ENCODE assay signal across 29 cellular contexts in genomic region chr17:73960469-73960868, GRCh38.
"Had no signal": no experiment of that assay in that cellular context is flagged by ENCODE, and none has a peak within 500 bp of the region (broad histone marks: within the 10 kb centered on the region; RNA-seq: fewer than 3 reads in every experiment).

No MANE protein-coding gene starts in this region.

- DNase-seq: activated B cell treated with CpG ODN at 0.5 μM for 24 hours; activated CD4-positive, alpha-beta T cell treated with anti-CD3 and anti-CD28 coated beads for 48 hours; activated CD4-positive, alpha-beta T cell treated with anti-CD3 and anti-CD28 coated beads, Interleukin-2, amount 50 U/mL, for 1 hour; activated CD4-positive, alpha-beta T cell treated with anti-CD3 and anti-CD28 coated beads, Interleukin-2, amount 50 U/mL, for 48 hours; activated CD8-positive, alpha-beta memory T cell treated with anti-CD3 and anti-CD28 coated beads for 24 hours; activated CD8-positive, alpha-beta T cell treated with anti-CD3 and anti-CD28 coated beads for 36 hours; activated effector memory CD4-positive, alpha-beta T cell treated with Interleukin-2 at 50 U/mL for 16 hours; activated naive CD4-positive, alpha-beta T cell treated with anti-CD3 and anti-CD28 coated beads for 36 hours; activated naive CD8-positive, alpha-beta T cell treated with anti-CD3 and anti-CD28 coated beads for 36 hours; activated naive CD8-positive, alpha-beta T cell treated with anti-CD3 and anti-CD28 coated beads, Interleukin-2, amount 50 U/mL, for 24 hours; activated T-cell treated with anti-CD3 and anti-CD28 coated beads, Interleukin-2, amount 50 U/mL, for 4 hours; adrenal gland; amygdala; aorta; body of pancreas; caudate nucleus; effector CD8-positive, alpha-beta T cell; foreskin fibroblast; T-helper 1 cell; T-helper 17 cell; T1000; WERI-Rb-1 had no signal

- FAIRE-seq: colon, frontal cortex had no signal

- H3K4me1 ChIP-seq: adrenal gland, body of pancreas had no signal

- H3K27me3 Mint-ChIP-seq: activated CD8-positive, alpha-beta T cell treated with anti-CD3 and anti-CD28 coated beads for 36 hours; activated naive CD4-positive, alpha-beta T cell treated with anti-CD3 and anti-CD28 coated beads, Interleukin-2, amount 50 U/mL, for 24 hours; activated naive CD8-positive, alpha-beta T cell treated with anti-CD3 and anti-CD28 coated beads, Interleukin-2, amount 50 U/mL, for 24 hours; T-helper 17 cell had no signal

- H3K27me3 ChIP-seq: adrenal gland, body of pancreas had no signal

- H3K36me3 ChIP-seq: adrenal gland, WERI-Rb-1 had no signal

- H3K9me3 Mint-ChIP-seq: T-helper 2 cell treated with Interferon-gamma antibody and Interleukin-4, amounts not matched to agents 5 μg/mL and 100 μg/mL, for 36 hours had no signal

- H3K4me3 Mint-ChIP-seq: activated B cell treated with CpG ODN at 0.5 μM for 24 hours; activated CD8-positive, alpha-beta T cell treated with anti-CD3 and anti-CD28 coated beads for 36 hours; activated naive CD4-positive, alpha-beta T cell treated with anti-CD3 and anti-CD28 coated beads for 36 hours; activated naive CD4-positive, alpha-beta T cell treated with anti-CD3 and anti-CD28 coated beads, Interleukin-2, amount 50 U/mL, for 24 hours; activated naive CD8-positive, alpha-beta T cell treated with anti-CD3 and anti-CD28 coated beads for 36 hours; activated naive CD8-positive, alpha-beta T cell treated with anti-CD3 and anti-CD28 coated beads, Interleukin-2, amount 50 U/mL, for 24 hours; activated T-cell treated with anti-CD3 and anti-CD28 coated beads, Interleukin-2, amount 50 U/mL, for 4 hours; activated T-helper 17 cell treated with anti-CD3 and anti-CD28 coated beads, Interleukin-2, amount 50 U/mL, for 72 hours; T-helper 17 cell; T-helper 2 cell treated with Interferon-gamma antibody and Interleukin-4, amounts not matched to agents 5 μg/mL and 100 μg/mL, for 36 hours had no signal

- H3K4me3 ChIP-seq: adrenal gland, body of pancreas had no signal

- H3K27ac Mint-ChIP-seq: activated B cell treated with CpG ODN at 0.5 μM for 24 hours; activated CD8-positive, alpha-beta T cell treated with anti-CD3 and anti-CD28 coated beads for 36 hours; activated naive CD4-positive, alpha-beta T cell treated with anti-CD3 and anti-CD28 coated beads for 36 hours; activated naive CD4-positive, alpha-beta T cell treated with anti-CD3 and anti-CD28 coated beads, Interleukin-2, amount 50 U/mL, for 24 hours; activated naive CD8-positive, alpha-beta T cell treated with anti-CD3 and anti-CD28 coated beads for 36 hours; activated naive CD8-positive, alpha-beta T cell treated with anti-CD3 and anti-CD28 coated beads, Interleukin-2, amount 50 U/mL, for 24 hours; activated T-helper 17 cell treated with anti-CD3 and anti-CD28 coated beads, Interleukin-2, amount 50 U/mL, for 72 hours; T-helper 17 cell; T-helper 2 cell treated with Interferon-gamma antibody and Interleukin-4, amounts not matched to agents 5 μg/mL and 100 μg/mL, for 36 hours had no signal

- H3K9me3 ChIP-seq: adrenal gland, body of pancreas had no signal

- H3K27ac ChIP-seq: adrenal gland, body of pancreas, WERI-Rb-1 had no signal

- ATAC-seq: activated CD4-positive, CD25-positive, alpha-beta regulatory T cell treated with anti-CD3 and anti-CD28 coated beads, Interleukin-2, amount 50 U/mL, for 24 hours; activated CD8-positive, alpha-beta T cell treated with anti-CD3 and anti-CD28 coated beads for 36 hours; activated naive CD8-positive, alpha-beta T cell treated with anti-CD3 and anti-CD28 coated beads, Interleukin-2, amount 50 U/mL, for 24 hours; activated T-cell treated with anti-CD3 and anti-CD28 coated beads, Interleukin-2, amount 50 U/mL, for 4 hours; activated T-helper 17 cell treated with anti-CD3 and anti-CD28 coated beads, Interleukin-2, amount 50 U/mL, for 72 hours; body of pancreas; esophagus mucosa; T-helper 17 cell had no signal

- H3K4me1 Mint-ChIP-seq: activated B cell treated with CpG ODN at 0.5 μM for 24 hours; activated naive CD4-positive, alpha-beta T cell treated with anti-CD3 and anti-CD28 coated beads, Interleukin-2, amount 50 U/mL, for 24 hours; activated naive CD8-positive, alpha-beta T cell treated with anti-CD3 and anti-CD28 coated beads for 36 hours; activated naive CD8-positive, alpha-beta T cell treated with anti-CD3 and anti-CD28 coated beads, Interleukin-2, amount 50 U/mL, for 24 hours; activated T-helper 17 cell treated with anti-CD3 and anti-CD28 coated beads, Interleukin-2, amount 50 U/mL, for 72 hours; T-helper 17 cell had no signal

- H3K36me3 Mint-ChIP-seq: activated naive CD4-positive, alpha-beta T cell treated with anti-CD3 and anti-CD28 coated beads, Interleukin-2, amount 50 U/mL, for 24 hours had no signal
